8 cellular contexts compared by ENCODE assay signal in genomic region chr22:45240137-45240809, GRCh38. TPM values are rescaled to one million over a fixed set of nuclear protein-coding genes. Genes with fewer than 3 reads are reported as not detected.
DNase-seq lines count a peak whose midpoint lies in the region; ATAC-seq, FAIRE-seq and TF ChIP-seq lines count a peak whose summit lies in the region.

No MANE protein-coding gene starts in this region.

- H3K9me3 ChIP-seq in uterus = no peaks in the 10 kb centered on the region

- no peak for FAIRE-seq in RCC 7860 (lab: Jason Lieb, UNC)

- H3K27ac Mint-ChIP-seq in nephron = peak overlapping the region in 1 of 3 experiments; percentile 19

- DNase-seq in COLO668 (lab: John Stamatoyannopoulos, UW; ENCODE audit: unreplicated experiment) (peak; percentile 70), erythroblast (lab: John Stamatoyannopoulos, UW) (peak; percentile 46 to 56), uterus (peak in 1 of 2 donors; percentile 34), RCC 7860 (ENCODE audit: low spot score) (no peak), NCI-H774 (lab: John Stamatoyannopoulos, UW) (no peak)
- DNase-seq in activated CD4-positive, alpha-beta T cell treated with anti-CD3 and anti-CD28 coated beads, Interleukin-2, amount 50 U/mL, for 4 hours = peak; percentile 15 to 30

- no peak for TF ChIP-seq CTCF in nephron (IDR thresholded peaks at IDR 0.05; ENCODE audit: unreplicated experiment in 3 of 3)
- TF ChIP-seq CTCF in uterus (IDR thresholded peaks at IDR 0.05) = no peak

- peaks cover 14% of the 10 kb centered on the region for H3K27me3 Mint-ChIP-seq in nephron (ENCODE audit: low read depth)

- H3K4me3 Mint-ChIP-seq in nephron = peak overlapping the region; percentile 90 to 92 (median 91)

- H3K4me1 ChIP-seq in uterus = no peaks in the 10 kb centered on the region

- H3K36me3 ChIP-seq in uterus = no peaks in the 10 kb centered on the region

- H3K4me1 Mint-ChIP-seq in nephron = peaks cover 21% of the 10 kb centered on the region

- H3K4me3 ChIP-seq in uterus = peak overlapping the region; percentile 62 to 71

- H3K36me3 Mint-ChIP-seq in nephron (ENCODE audit: low read depth) = peaks cover 5% of the 10 kb centered on the region

- no peaks in the 10 kb centered on the region for H3K9me3 Mint-ChIP-seq in nephron

- TF ChIP-seq POLR2A in erythroblast (IDR thresholded peaks at IDR 0.05; ENCODE audit: low read length) (no peak), uterus (IDR thresholded peaks at IDR 0.05) (no peak)

- intact Hi-C loops in uterus (cut with DNase I; ENCODE audit: low total_unique reads) = no loop called here

- ATAC-seq in HG03159 (IDR thresholded peaks at IDR 0.05; ENCODE audit: unreplicated experiment) = peak; percentile 26

- no peaks in the 10 kb centered on the region for H3K27me3 ChIP-seq in uterus

- H3K27ac ChIP-seq in uterus = peak overlapping the region in 1 of 2 donors; percentile 31

RNA-seq across cellular contexts. Expression of gene KIAA0930, which starts 0.4 kb away (rescaled TPM):
- 10 to 100 TPM in 3 of 4 donors, 1 to 10 TPM in 1; 9.4 to 31.8 (median 19.6) TPM for total RNA-seq in uterus

RNA-seq across cellular contexts. Expression of gene UPK3A, which starts 44.5 kb away (rescaled TPM):
- not detected for total RNA-seq in uterus

Comparison
In these comparisons a context has a peak if more than half of its experiments do, and no peak if none do; other contexts are left out.
1. DNase-seq: peak in COLO668 (single experiment), activated CD4-positive, alpha-beta T cell treated with anti-CD3 and anti-CD28 coated beads, Interleukin-2, amount 50 U/mL, for 4 hours (2 of 2) and erythroblast (2 of 2); none in RCC 7860 (single experiment) and NCI-H774 (single experiment).